ENCODE assay signal across 10 cellular contexts in the genomic region with DNA sequence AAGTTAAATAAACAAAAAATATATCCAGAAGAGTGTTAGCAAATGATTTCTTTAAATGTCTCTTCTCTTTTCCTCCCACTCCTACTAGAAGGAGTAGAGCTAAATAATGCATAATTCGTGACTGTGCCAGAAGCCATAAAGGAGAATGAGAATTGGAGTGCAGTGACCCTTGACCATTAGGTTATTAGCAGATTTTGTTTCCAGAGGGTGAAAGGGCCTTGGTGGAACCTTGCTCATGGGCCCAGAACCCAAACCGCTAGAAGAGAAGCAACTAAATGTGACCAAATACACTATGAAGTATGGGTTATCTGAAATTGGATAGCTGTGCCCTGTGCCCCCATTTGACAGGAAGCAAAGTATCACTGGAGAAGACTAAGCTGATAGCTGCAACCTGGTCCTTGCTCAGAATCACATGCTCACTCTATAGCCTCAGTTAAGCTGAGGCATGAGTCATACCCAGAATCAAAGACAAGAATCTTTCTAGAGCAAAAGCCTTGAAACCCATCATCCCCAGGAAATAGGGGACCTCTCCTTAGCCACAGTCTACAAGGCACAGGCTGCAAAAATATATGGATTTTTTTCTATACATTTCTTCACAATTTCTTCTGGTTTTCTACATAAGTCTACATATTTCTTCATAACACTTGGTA. TPM values are rescaled to one million over a fixed set of nuclear protein-coding genes. Genes with fewer than 3 reads are reported as not detected.
A peak's percentile ranks its signal among the peaks of the same experiment; 100 is the strongest.
DNase-seq lines count a peak whose midpoint lies in the region; ATAC-seq and TF ChIP-seq lines count a peak whose summit lies in the region.
"Had no signal": no experiment of that assay in that cellular context is flagged by ENCODE, and none has a peak within 500 bp of the region (broad histone marks: within the 10 kb centered on the region; RNA-seq: fewer than 3 reads in every experiment).

No MANE protein-coding gene starts in this region.

- no peak overlapping the region for H2AFZ ChIP-seq in SK-N-SH (ENCODE audit: low read depth)

- no peaks in the 10 kb centered on the region for H3K79me2 ChIP-seq in SK-N-SH (ENCODE audit: insufficient read depth)

- DNase-seq in fibroblast of mammary gland (ENCODE audit: low read depth) (peak; percentile 42), NCI-H1105 (lab: John Stamatoyannopoulos, UW) (no peak), NCI-H345 treated with DMSO at 0.1 percent for 48 hours (lab: John Stamatoyannopoulos, UW; ENCODE audit: unreplicated experiment) (no peak), SK-N-SH (no peak), SKM-1 (lab: John Stamatoyannopoulos, UW; ENCODE audit: unreplicated experiment) (no peak)
- DNase-seq: effector CD4-positive, alpha-beta T cell; mammary epithelial cell had no signal

- no peaks in the 10 kb centered on the region for H3K9me2 ChIP-seq in SK-N-SH

- H3K4me3 ChIP-seq in fibroblast of mammary gland (ENCODE audit: control insufficient read depth, low read depth, low read length) (no peak overlapping the region), SK-N-SH (ENCODE audit: low read depth in 2 of 2, low read length in 1 of 2) (no peak overlapping the region)

- TF ChIP-seq RAD21 in SK-N-SH (IDR thresholded peaks at IDR 0.05; ENCODE audit: low read length), result no peak

- no peak overlapping the region for H3K4me2 ChIP-seq in SK-N-SH

- CTCF ChIA-PET in SK-N-SH (lab: Yijun Ruan, JAX), result interaction anchor here (1.8 to 1.9 kb wide), 2 partner anchors 22 to 24 kb away, joined by 5 to 7 read pairs; no protein-coding TSS in a partner anchor

- no peak for TF ChIP-seq CTCF in fibroblast of mammary gland (conservative IDR thresholded peaks at IDR 0.05; ENCODE audit: control insufficient read depth, insufficient read depth, low read depth, low read length)
- TF ChIP-seq CTCF in SK-N-SH (IDR thresholded peaks at IDR 0.05), result no peak

- H3K27ac ChIP-seq in SK-N-SH (ENCODE audit: low read depth in 2 of 2, low read length in 1 of 2), result no peak overlapping the region

- no peaks in the 10 kb centered on the region for H3K4me1 ChIP-seq in SK-N-SH (ENCODE audit: control insufficient read depth in 1 of 2, insufficient read depth in 2 of 2, low read depth in 1 of 2, low read length in 1 of 2)

- H4K20me1 ChIP-seq in SK-N-SH (ENCODE audit: insufficient read depth), result no peaks in the 10 kb centered on the region

- no peaks in the 10 kb centered on the region for H3K27me3 ChIP-seq in SK-N-SH (ENCODE audit: insufficient read depth)

- no peaks in the 10 kb centered on the region for H3K36me3 ChIP-seq in SK-N-SH (replicated peaks in 1 of 2; ENCODE audit: control insufficient read depth in 1 of 2, insufficient read depth in 2 of 2, low read length in 1 of 2)

- H3K9me3 ChIP-seq in SK-N-SH, result no peaks in the 10 kb centered on the region

- H3F3A ChIP-seq in SK-N-SH (replicated peaks; ENCODE audit: insufficient read depth), result no peaks in the 10 kb centered on the region

- POLR2A ChIA-PET in SK-N-SH (lab: Yijun Ruan, JAX), result no interaction called here

- no peak overlapping the region for H3K9ac ChIP-seq in SK-N-SH

- TF ChIP-seq EP300 in SK-N-SH (IDR thresholded peaks at IDR 0.05; ENCODE audit: borderline replicate concordance in 1 of 2, low read depth in 1 of 2, low read length in 1 of 2), result no peak

- 65% methylated on average over 2 of the region's 2 CpGs for WGBS in SK-N-SH (ENCODE audit: low lambda C conversion rate)

- peak; percentile 53 for ATAC-seq in GM18499 (IDR thresholded peaks at IDR 0.05; ENCODE audit: insufficient read depth, unreplicated experiment)
- peak; percentile 68 for ATAC-seq in GM21447 (IDR thresholded peaks at IDR 0.05; ENCODE audit: unreplicated experiment)
- ATAC-seq in HG03521 (IDR thresholded peaks at IDR 0.05; ENCODE audit: unreplicated experiment), result peak; percentile 61

TF ChIP-seq in SK-N-SH, 30 proteins besides CTCF, POLR2A, EP300 and RAD21:
- TF ChIP-seq SMC3 (IDR thresholded peaks at IDR 0.05; ENCODE audit: low read depth, low read length), result no peak
- TF ChIP-seq RXRA (IDR thresholded peaks at IDR 0.05; ENCODE audit: borderline replicate concordance, low read depth), result no peak
- no peak for TF ChIP-seq REST (IDR thresholded peaks at IDR 0.05; ENCODE audit: low read depth, low read length)
- TF ChIP-seq RCOR1 (IDR thresholded peaks at IDR 0.05; ENCODE audit: low read length), result no peak

RNA-seq across cellular contexts. Expression of gene CAPSL, which starts 36.3 kb away (rescaled TPM):
- polyA plus RNA-seq in SK-N-SH (2012; rRNA removed), result 0.23 and 0.31 TPM in 2 replicates
- polyA plus RNA-seq in SK-N-SH (2012; cell fraction: cytosol; rRNA removed), result 0.50 and 0.57 TPM in 2 replicates
- 0.13 and 0.23 TPM in 2 replicates for polyA plus RNA-seq in SK-N-SH (2012; cell fraction: nucleus; rRNA removed)
- polyA plus RNA-seq: mammary epithelial cell had no signal

RNA-seq across cellular contexts. Expression of gene IL7R, which starts 45.5 kb away (rescaled TPM):
- polyA plus RNA-seq in SK-N-SH (2012; rRNA removed), result 3.0 and 4.5 TPM in 2 replicates
- 3.8 and 3.9 TPM in 2 replicates for polyA plus RNA-seq in SK-N-SH (2012; cell fraction: cytosol; rRNA removed)
- polyA plus RNA-seq in SK-N-SH (2012; cell fraction: nucleus; rRNA removed), result 3.3 and 4.0 TPM in 2 replicates
